In genomic region chr19:16573925-16574324, GRCh38 we compare ENCODE assay signal across 10 cellular contexts. TPM values are rescaled to one million over a fixed set of nuclear protein-coding genes. Genes with fewer than 3 reads are reported as not detected.
DNase-seq lines count a peak whose midpoint lies in the region; TF ChIP-seq lines count a peak whose summit lies in the region.
"Had no signal": no experiment of that assay in that cellular context is flagged by ENCODE, and none has a peak within 500 bp of the region (broad histone marks: within the 10 kb centered on the region; RNA-seq: fewer than 3 reads in every experiment).

No MANE protein-coding gene starts in this region.

- no peak overlapping the region for H4K5ac ChIP-seq in H9 (ENCODE audit: insufficient read length, low read depth, low read length)

- no peak overlapping the region for H3K56ac ChIP-seq in H9 (ENCODE audit: insufficient read length, low read depth, low read length)

- H2AFZ ChIP-seq in H9 (ENCODE audit: low read length), result no peak overlapping the region

- no peak overlapping the region for H3K23ac ChIP-seq in H9 (ENCODE audit: insufficient read length, low read depth, low read length)

- H3K36me3 ChIP-seq in esophagus squamous epithelium, result peaks cover 6 to 52% (median 32%) of the 10 kb centered on the region in 3 donors

- no peak overlapping the region for H3K14ac ChIP-seq in H9 (ENCODE audit: insufficient read depth, low read length)

- H3K18ac ChIP-seq in H9 (ENCODE audit: insufficient read length, low read depth, low read length), result no peak overlapping the region

- no peak overlapping the region for H2AK5ac ChIP-seq in H9 (ENCODE audit: insufficient read length, low read length)

- intact Hi-C loops in esophagus squamous epithelium (cut with DNase I), result loop anchor here (10.0 kb wide), 1 partner anchor 51 kb away; the partner anchor contains the start of gene MED26

- TF ChIP-seq POLR2A in esophagus squamous epithelium (IDR thresholded peaks at IDR 0.05), result no peak

- peaks cover 10 to 30% (median 30%) of the 10 kb centered on the region in 3 experiments; a peak in 6 of 7 replicates for H3K36me3 Mint-ChIP-seq in H9 (ENCODE audit: insufficient read depth in 1 of 3, low read depth in 3 of 3)
- H3K36me3 Mint-ChIP-seq in activated naive CD8-positive, alpha-beta T cell treated with anti-CD3 and anti-CD28 coated beads for 36 hours, result peaks cover 28% of the 10 kb centered on the region

- H3K4me2 ChIP-seq in H9 (ENCODE audit: insufficient read depth, insufficient read length, low read length), result peak overlapping the region; percentile 94

- H4K91ac ChIP-seq in H9 (ENCODE audit: insufficient read length, low read depth, low read length), result no peak overlapping the region

- H3K79me2 ChIP-seq in H9 (ENCODE audit: insufficient read depth, low read length), result peaks cover 2% of the 10 kb centered on the region; the same call in 1 of the 2 replicates

- no peak overlapping the region for H2BK20ac ChIP-seq in H9 (ENCODE audit: low read depth, low read length, poor library complexity, severe bottlenecking)

- H3K27ac Mint-ChIP-seq in H9, result no peak overlapping the region; a peak in 1 of 7 replicates
- H3K27ac Mint-ChIP-seq in activated naive CD8-positive, alpha-beta T cell treated with anti-CD3 and anti-CD28 coated beads for 36 hours, result peak overlapping the region; percentile 52

- no peak for DNase-seq in H9
- no peak for DNase-seq in activated naive CD8-positive, alpha-beta T cell treated with anti-CD3 and anti-CD28 coated beads for 36 hours
- peak; percentile 65 for DNase-seq in myocyte (ENCODE audit: low read depth)
- no peak for DNase-seq in midbrain (lab: John Stamatoyannopoulos, UW)
- no peak for DNase-seq in cerebellar cortex (ENCODE audit: low spot score)
- no peak for DNase-seq in activated gamma-delta T cell treated with Interleukin-2 at 50 U/mL for 16 hours
- DNase-seq in esophagus squamous epithelium (lab: John Stamatoyannopoulos, UW), result no peak
- DNase-seq: NCI-H2107, thyroid gland had no signal

- H3K9me3 ChIP-seq in H9 (ENCODE audit: control insufficient read depth, low read depth, low read length), result no peaks in the 10 kb centered on the region
- no peaks in the 10 kb centered on the region for H3K9me3 ChIP-seq in esophagus squamous epithelium
- H3K9me3 ChIP-seq: thyroid gland had no signal

- H3K4me1 ChIP-seq in H9 (ENCODE audit: insufficient read depth, low read length), result no peaks in the 10 kb centered on the region
- H3K4me1 ChIP-seq in esophagus squamous epithelium, result peaks cover 15 to 59% (median 36%) of the 10 kb centered on the region in 3 donors

- peak overlapping the region; percentile 96 to 99; a peak in 4 of 5 replicates for H3K4me3 Mint-ChIP-seq in H9
- peak overlapping the region; percentile 94 for H3K4me3 Mint-ChIP-seq in activated naive CD8-positive, alpha-beta T cell treated with anti-CD3 and anti-CD28 coated beads for 36 hours

- H4K8ac ChIP-seq in H9 (replicated peaks; ENCODE audit: insufficient read length, low read depth, low read length), result no peak overlapping the region

- H3K27ac ChIP-seq in 22Rv1, result 0 out of 2 replicates have a peak overlapping the region, but pooled peaks have one; percentile 12
- H3K27ac ChIP-seq in H9 (ENCODE audit: insufficient read length, low read depth, low read length), result no peak overlapping the region
- H3K27ac ChIP-seq in esophagus squamous epithelium, result no peak overlapping the region

- H3K4me1 Mint-ChIP-seq in H9, result peaks cover 18 to 19% of the 10 kb centered on the region in 2 experiments
- peaks cover 39% of the 10 kb centered on the region for H3K4me1 Mint-ChIP-seq in activated naive CD8-positive, alpha-beta T cell treated with anti-CD3 and anti-CD28 coated beads for 36 hours

- H3K4me3 ChIP-seq in esophagus squamous epithelium, result peak overlapping the region in 1 of 4 donors; percentile 85

- H2BK120ac ChIP-seq in H9 (ENCODE audit: low read depth, low read length, poor library complexity, severe bottlenecking), result no peak overlapping the region

- H3K23me2 ChIP-seq in H9 (ENCODE audit: insufficient read length, low read depth, low read length, poor library complexity, severe bottlenecking), result peaks cover 12% of the 10 kb centered on the region

- H3K4ac ChIP-seq in H9 (ENCODE audit: low read depth, low read length), result no peak overlapping the region

- no peaks in the 10 kb centered on the region for H3K27me3 Mint-ChIP-seq in H9 (ENCODE audit: low read depth)
- no peaks in the 10 kb centered on the region for H3K27me3 Mint-ChIP-seq in activated naive CD8-positive, alpha-beta T cell treated with anti-CD3 and anti-CD28 coated beads for 36 hours

- H2BK15ac ChIP-seq in H9 (ENCODE audit: low read depth, low read length), result no peak overlapping the region

- H3K27me3 ChIP-seq in H9 (ENCODE audit: insufficient read depth, low read length) (no peaks in the 10 kb centered on the region), esophagus squamous epithelium (no peaks in the 10 kb centered on the region)
- H3K27me3 ChIP-seq: thyroid gland had no signal

- H4K20me1 ChIP-seq in H9 (ENCODE audit: control insufficient read depth, insufficient read depth, insufficient read length), result no peaks in the 10 kb centered on the region

- no peaks in the 10 kb centered on the region; a peak in 1 of 5 replicates for H3K9me3 Mint-ChIP-seq in H9
- H3K9me3 Mint-ChIP-seq in activated naive CD8-positive, alpha-beta T cell treated with anti-CD3 and anti-CD28 coated beads for 36 hours, result no peaks in the 10 kb centered on the region

- TF ChIP-seq CTCF in 22Rv1 (IDR thresholded peaks at IDR 0.05), result no peak
- TF ChIP-seq CTCF in H9 (conservative IDR thresholded peaks at IDR 0.05), result no peak
- TF ChIP-seq CTCF in esophagus squamous epithelium (IDR thresholded peaks at IDR 0.05), result no peak

- no peak overlapping the region for H3K9ac ChIP-seq in H9 (ENCODE audit: extremely low read depth, insufficient read length, low read length)

- H3T11ph ChIP-seq in H9 (ENCODE audit: low read length), result no peak overlapping the region

- H3K79me1 ChIP-seq in H9 (ENCODE audit: insufficient read depth, low read depth, low read length, poor library complexity, severe bottlenecking), result peaks cover 14% of the 10 kb centered on the region

- no peak overlapping the region for H2BK5ac ChIP-seq in H9 (ENCODE audit: insufficient read length, low read length)

- H2BK12ac ChIP-seq in H9 (ENCODE audit: insufficient read length, low read depth, low read length), result no peak overlapping the region

RNA-seq across cellular contexts. Expression of gene SLC35E1, which starts 1.7 kb away (rescaled TPM):
- total RNA-seq in H9 (2021) (34.0 and 35.8 TPM in 2 replicates), myocyte (33.2 and 34.5 TPM in 2 replicates), esophagus squamous epithelium (10 to 100 TPM; 22.6 to 29.4 (median 25.3) TPM)
- total RNA-seq in activated naive CD8-positive, alpha-beta T cell treated with anti-CD3 and anti-CD28 coated beads for 36 hours, result 10 to 100 TPM; 46.7 TPM
- 54.9 TPM for polyA plus RNA-seq in myocyte (2012)

RNA-seq across cellular contexts. Expression of gene CHERP, which starts 31.7 kb away (rescaled TPM):
- total RNA-seq in H9 (2021), result 92.2 and 101 TPM in 2 replicates
- 10 to 100 TPM; 82.3 to 93.7 TPM for total RNA-seq in activated naive CD8-positive, alpha-beta T cell treated with anti-CD3 and anti-CD28 coated beads for 36 hours
- total RNA-seq in myocyte, result 6.4 and 6.8 TPM in 2 replicates
- polyA plus RNA-seq in myocyte (2012), result 24.5 TPM
- total RNA-seq in esophagus squamous epithelium, result 10 to 100 TPM in 1 of 4 donors, 1 to 10 TPM in 3; 5.5 to 11.8 (median 9.6) TPM

RNA-seq across cellular contexts. Expression of gene MED26, which starts 54.1 kb away (rescaled TPM):
- total RNA-seq in H9 (2021), result 11.4 and 13.0 TPM in 2 replicates
- 10 to 100 TPM; 16.0 to 17.2 TPM for total RNA-seq in activated naive CD8-positive, alpha-beta T cell treated with anti-CD3 and anti-CD28 coated beads for 36 hours
- total RNA-seq in myocyte, result 9.2 and 9.5 TPM in 2 replicates
- 6.4 TPM for polyA plus RNA-seq in myocyte (2012)
- total RNA-seq in esophagus squamous epithelium, result 1 to 10 TPM; 5.1 to 9.9 (median 8.4) TPM
